In genomic region chr4:40058121-40058520, GRCh38 we compare ENCODE assay signal across 8 cellular contexts. TPM values are rescaled to one million over a fixed set of nuclear protein-coding genes. Genes with fewer than 3 reads are reported as not detected.
A peak's percentile ranks its signal among the peaks of the same experiment; 100 is the strongest.
DNase-seq lines count a peak whose midpoint lies in the region; ATAC-seq and TF ChIP-seq lines count a peak whose summit lies in the region.

No MANE protein-coding gene starts in this region.

- H3K27ac Mint-ChIP-seq in endothelial cell (ENCODE audit: unreplicated experiment): peak overlapping the region; percentile 88

- ATAC-seq in DND-41 (ENCODE audit: insufficient read depth, low read depth): no peak

- H3K9me2 ChIP-seq in OCI-LY7 (ENCODE audit: insufficient read depth, low read length): no peaks in the 10 kb centered on the region

- CTCF ChIA-PET in OCI-LY7 (lab: Charles Lee; ENCODE audit: unreplicated experiment): interaction anchor here (0.6 to 1.1 kb wide), 2 partner anchors 259 to 267 kb away, joined by 4 to 5 read pairs; no protein-coding TSS in a partner anchor

- peak overlapping the region; percentile 98 for H3K4me3 Mint-ChIP-seq in endothelial cell (ENCODE audit: unreplicated experiment)

- peaks cover 13% of the 10 kb centered on the region for H3K36me3 Mint-ChIP-seq in endothelial cell (ENCODE audit: low read depth, unreplicated experiment)

- H2AFZ ChIP-seq in DND-41 (ENCODE audit: low read depth, low read length): peak overlapping the region; percentile 34; the same call in 1 of the 2 replicates
- peak overlapping the region; percentile 81; the same call in 1 of the 2 replicates for H2AFZ ChIP-seq in OCI-LY7 (ENCODE audit: low read length)

- H3K27ac ChIP-seq in DND-41 (ENCODE audit: low read length) (peak overlapping the region; percentile 97), OCI-LY7 (ENCODE audit: low read depth, low read length, poor library complexity, severe bottlenecking) (no peak overlapping the region), ovary (peak overlapping the region; percentile 97 to 98)

- POLR2A ChIA-PET in OCI-LY7 (lab: Charles Lee): interaction anchor here (0.6 to 1.6 kb wide), 18 partner anchors 10 to 919 kb away, joined by 3 to 6 read pairs (median 3); no protein-coding TSS in a partner anchor

- DNase-seq in DND-41 (no peak), OCI-LY7 (ENCODE audit: low spot score) (no peak), endothelial cell (ENCODE audit: low spot score) (no peak), ovary (no peak), OCI-M2 (lab: John Stamatoyannopoulos, UW; ENCODE audit: unreplicated experiment) (no peak), HuH-7.5 (ENCODE audit: low spot score) (no peak), NCI-H128 (lab: John Stamatoyannopoulos, UW; ENCODE audit: unreplicated experiment) (no peak), pons (ENCODE audit: low spot score) (no peak)

- H3K4me1 ChIP-seq in DND-41 (ENCODE audit: insufficient read depth, low read length): peaks cover 47% of the 10 kb centered on the region
- peaks cover 38% of the 10 kb centered on the region for H3K4me1 ChIP-seq in OCI-LY7 (ENCODE audit: insufficient read depth, low read length, poor library complexity, severe bottlenecking)
- H3K4me1 ChIP-seq in ovary (ENCODE audit: insufficient read depth): peaks cover 3% of the 10 kb centered on the region

- H3K9me3 ChIP-seq in DND-41 (ENCODE audit: insufficient read depth, low read length, severe bottlenecking) (no peaks in the 10 kb centered on the region), OCI-LY7 (ENCODE audit: low read length) (no peaks in the 10 kb centered on the region), ovary (no peaks in the 10 kb centered on the region)

- H3K4me2 ChIP-seq in DND-41 (ENCODE audit: insufficient read depth, low read length) (peak overlapping the region; percentile 85), OCI-LY7 (ENCODE audit: low read length) (peak overlapping the region; percentile 87)

- no peak for TF ChIP-seq EP300 in ovary (IDR thresholded peaks at IDR 0.05)

- intact Hi-C loops in OCI-LY7 (cut with micrococcal nuclease; ENCODE audit: unreplicated experiment) (loop anchor here (5.0 to 10.0 kb wide), 4 partner anchors 94 to 664 kb away; partner anchors contain the start of gene UBE2K), ovary (cut with DNase I) (loop anchor here (5.0 to 10.0 kb wide), 4 partner anchors 81 to 259 kb away; partner anchors contain the start of gene PDS5A (in 1 of the 4))

- H3K9ac ChIP-seq in DND-41 (ENCODE audit: low read depth, low read length): peak overlapping the region; percentile 100

- H3K79me2 ChIP-seq in DND-41 (ENCODE audit: insufficient read depth, low read length) (peaks cover 63% of the 10 kb centered on the region), OCI-LY7 (ENCODE audit: insufficient read depth, low read depth, low read length) (peaks cover 20% of the 10 kb centered on the region)

- no peaks in the 10 kb centered on the region for H3K27me3 ChIP-seq in DND-41 (ENCODE audit: insufficient read depth, low read length, poor library complexity)
- no peaks in the 10 kb centered on the region for H3K27me3 ChIP-seq in ovary

- peaks cover 14% of the 10 kb centered on the region for H3K27me3 Mint-ChIP-seq in endothelial cell (ENCODE audit: unreplicated experiment)

- H4K20me1 ChIP-seq in DND-41 (ENCODE audit: insufficient read depth, low read length): peaks cover 20% of the 10 kb centered on the region
- no peaks in the 10 kb centered on the region for H4K20me1 ChIP-seq in OCI-LY7 (ENCODE audit: insufficient read depth, low read length)

- H3K36me3 ChIP-seq in DND-41 (ENCODE audit: insufficient read depth, low read length) (peaks cover 34% of the 10 kb centered on the region), OCI-LY7 (ENCODE audit: insufficient read depth, low read length) (no peaks in the 10 kb centered on the region), ovary (no peaks in the 10 kb centered on the region)

- TF ChIP-seq POLR2A in ovary (IDR thresholded peaks at IDR 0.05): no peak

- WGBS in ovary, 3 donors: 0 to 1% (median 1%) methylated on average over 9 of the region's 9 CpGs

- BruUV-seq in OCI-LY7 (replicated peaks; lab: Mats Ljungman, UMichigan): TSS peak; percentile 69

- H3K4me3 ChIP-seq in DND-41 (ENCODE audit: low read depth in 1 of 2, low read length in 2 of 2) (peak overlapping the region; percentile 86 to 90), OCI-LY7 (ENCODE audit: low read depth, low read length, poor library complexity, severe bottlenecking) (peak overlapping the region; percentile 79), ovary (peak overlapping the region; percentile 100)

- no peak for TF ChIP-seq CTCF in DND-41 (IDR thresholded peaks at IDR 0.05; ENCODE audit: borderline replicate concordance, extremely low read depth, low read length, poor library complexity, severe bottlenecking)
- no peak for TF ChIP-seq CTCF in OCI-LY7 (conservative IDR thresholded peaks at IDR 0.05; ENCODE audit: low read length)
- no peak for TF ChIP-seq CTCF in endothelial cell (IDR thresholded peaks at IDR 0.05; ENCODE audit: unreplicated experiment)
- TF ChIP-seq CTCF in ovary (IDR thresholded peaks at IDR 0.05): no peak

- no peaks in the 10 kb centered on the region for H3K9me3 Mint-ChIP-seq in endothelial cell (ENCODE audit: unreplicated experiment)

- peaks cover 23% of the 10 kb centered on the region for H3K4me1 Mint-ChIP-seq in endothelial cell (ENCODE audit: unreplicated experiment)

RNA-seq across cellular contexts. Expression of gene N4BP2, which starts 1.5 kb away (rescaled TPM):
- 11.4 and 12.5 TPM in 2 replicates for total RNA-seq in OCI-LY7 (2014; rRNA removed; shearing (Covaris generic))
- total RNA-seq in OCI-LY7 (2022) (17.8 and 21.5 TPM in 2 replicates), endothelial cell (ENCODE audit: unreplicated experiment) (24.9 TPM), ovary (10 to 100 TPM in 6 of 7 donors, 1 to 10 TPM in 1; 9.7 to 21.3 (median 11.9) TPM)
- 1 to 10 TPM; 3.5 to 4.1 TPM for polyA plus RNA-seq in ovary
